1 cellular context compared by ENCODE assay signal in the genomic region with DNA sequence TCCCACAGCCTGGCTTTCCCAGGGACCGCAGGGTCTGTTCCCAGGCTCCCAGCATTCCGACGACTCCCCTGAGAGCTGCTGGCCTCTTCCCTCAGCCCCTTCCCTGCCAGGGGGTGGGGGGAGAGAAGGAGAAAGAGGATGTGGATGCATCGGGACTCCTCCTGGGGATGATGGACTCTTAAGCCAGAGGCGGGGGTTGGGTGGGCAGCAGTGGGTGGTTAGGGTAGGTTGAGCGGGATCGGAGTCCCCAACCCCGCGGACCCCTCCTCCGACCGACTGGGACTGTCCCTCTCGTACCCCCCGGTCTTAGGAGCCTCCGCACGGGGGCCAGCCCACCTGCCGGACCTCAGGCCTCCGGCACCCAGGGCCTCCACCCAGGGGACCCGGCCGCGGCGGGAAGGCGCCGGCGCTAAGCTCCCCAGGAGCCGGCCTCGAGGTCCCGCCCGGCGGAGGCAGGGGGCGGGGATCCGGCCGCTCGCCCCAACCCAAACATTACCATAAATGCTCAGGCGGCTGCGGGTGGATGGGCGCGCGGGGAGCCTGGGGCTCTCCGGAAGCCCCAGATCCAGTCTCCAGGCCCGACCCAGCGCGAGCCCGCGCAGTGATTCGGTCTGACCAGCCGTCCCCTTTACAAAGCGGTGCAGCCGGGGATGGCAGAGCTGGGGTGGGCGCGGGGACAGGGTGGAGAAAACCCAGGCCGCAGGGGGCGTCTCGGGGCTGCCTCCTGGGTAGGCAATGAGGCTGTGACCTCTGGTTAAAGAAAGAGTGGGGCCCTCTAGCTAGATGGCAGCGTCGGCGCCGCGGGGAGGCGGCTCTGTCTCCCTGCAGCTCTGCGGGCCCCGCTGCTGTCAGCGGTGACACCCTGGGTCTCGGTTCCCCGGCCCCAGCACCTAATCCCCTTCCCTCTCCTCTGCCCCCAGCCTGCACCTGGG.
TF ChIP-seq lines count a peak whose summit lies in the region.

No MANE protein-coding gene starts in this region.

TF ChIP-seq in endothelial cell of umbilical vein, 7 proteins besides CTCF, POLR2A, EP300 and RAD21:
- TF ChIP-seq GATA2 (IDR thresholded peaks at IDR 0.05; ENCODE audit: insufficient read depth, insufficient read length, low read depth, low read length) (no peak), EZH2 (IDR thresholded peaks at IDR 0.05; ENCODE audit: borderline replicate concordance, low read depth, low read length, severe bottlenecking) (no peak), POLR2AphosphoS5 (IDR thresholded peaks at IDR 0.05; ENCODE audit: insufficient read depth, low read depth, low read length) (peak; percentile 76), FOS (IDR thresholded peaks at IDR 0.05; ENCODE audit: borderline replicate concordance, insufficient read depth, low read length) (no peak)
